In genomic region chr7:100724364-100724763, GRCh38 we compare ENCODE assay signal across 2 cellular contexts.
A peak's percentile ranks its signal among the peaks of the same experiment; 100 is the strongest.
TF ChIP-seq lines count a peak whose summit lies in the region.

No MANE protein-coding gene starts in this region.

TF ChIP-seq in HEK293, 187 proteins besides CTCF, POLR2A, EP300 and RAD21:
- TF ChIP-seq ZNF121 (tag by site-specific recombination; IDR thresholded peaks at IDR 0.05): peak; percentile 93

TF ChIP-seq in K562, 482 proteins besides CTCF, POLR2A, EP300 and RAD21:
- TF ChIP-seq RBM25 (IDR thresholded peaks at IDR 0.05; ENCODE audit: low read depth, low read length, severe bottlenecking) (peak; percentile 37), BCOR (IDR thresholded peaks at IDR 0.05) (peak; percentile 64), ZNF121 (CRISPR knock-in tag; conservative IDR thresholded peaks at IDR 0.05) (peak; percentile 89), KDM1A (IDR thresholded peaks at IDR 0.05) (0 out of 4 replicates have a peak, but pooled peaks of 1 of the 2 experiments have one; percentile 12)
